ENCODE assay signal across 11 cellular contexts in genomic region chr18:7945882-7946281, GRCh38.
DNase-seq lines count a peak whose midpoint lies in the region; TF ChIP-seq lines count a peak whose summit lies in the region.
"Had no signal": no experiment of that assay in that cellular context is flagged by ENCODE, and none has a peak within 500 bp of the region (broad histone marks: within the 10 kb centered on the region; RNA-seq: fewer than 3 reads in every experiment).

No MANE protein-coding gene starts in this region.

- peak; percentile 33 for DNase-seq in DMS 273 (lab: John Stamatoyannopoulos, UW; ENCODE audit: unreplicated experiment)
- DNase-seq in DMS 273 treated with DMSO at 0.1 percent for 48 hours (lab: John Stamatoyannopoulos, UW) = no peak
- DNase-seq in amniotic epithelial cell (ENCODE audit: low read depth) = peak; percentile 97
- DNase-seq in hepatocyte (ENCODE audit: low spot score) = peak; percentile 78
- no peak for DNase-seq in transverse colon
- no peak for DNase-seq in NOMO-1 treated with DMSO at 0.1 percent for 48 hours (lab: John Stamatoyannopoulos, UW; ENCODE audit: unreplicated experiment)
- DNase-seq in stimulated activated CD4-positive, alpha-beta T cell treated with anti-CD3 and anti-CD28 coated beads, Interleukin-4, amount 100 ng/mL, for 24 hours = no peak
- DNase-seq in GM13977 (ENCODE audit: low spot score) = no peak
- DNase-seq: NCI-H2029 treated with DMSO at 0.1 percent for 48 hours, WERI-Rb-1 had no signal

- peak overlapping the region; percentile 63 for H3K4me2 ChIP-seq in hepatocyte

- no peak for TF ChIP-seq POLR2A in transverse colon (IDR thresholded peaks at IDR 0.05)

- H3K27ac ChIP-seq in hepatocyte = peak overlapping the region; percentile 91
- peak overlapping the region; percentile 54 to 72 (median 58) for H3K27ac ChIP-seq in transverse colon
- H3K27ac ChIP-seq: 22Rv1, WERI-Rb-1 had no signal

- TF ChIP-seq CTCF in hepatocyte (IDR thresholded peaks at IDR 0.05; ENCODE audit: poor library complexity) = no peak
- TF ChIP-seq CTCF in transverse colon (IDR thresholded peaks at IDR 0.05) = no peak
- TF ChIP-seq CTCF in GM13977 (IDR thresholded peaks at IDR 0.05; ENCODE audit: extremely low read depth, insufficient read depth, missing control alignments) = no peak

- intact Hi-C loops in transverse colon (cut with DNase I; ENCODE audit: low total_unique reads) = no loop called here

- H2AFZ ChIP-seq in hepatocyte = no peak overlapping the region

- 18% methylated on average over 3 of the region's 3 CpGs for WGBS in hepatocyte (ENCODE audit: low lambda C conversion rate, missing lambda C conversion rate)
- 18 to 23% methylated on average over 3 of the region's 3 CpGs for WGBS in transverse colon (ENCODE audit: low coverage in 1 of 2), 2 donors

- no peaks in the 10 kb centered on the region for H3K79me2 ChIP-seq in hepatocyte

- H4K20me1 ChIP-seq in hepatocyte (ENCODE audit: insufficient read depth, poor library complexity, severe bottlenecking) = no peaks in the 10 kb centered on the region

- H3K4me1 ChIP-seq in hepatocyte (ENCODE audit: insufficient read depth) (peaks cover 10% of the 10 kb centered on the region), transverse colon (peaks cover 6 to 17% (median 12%) of the 10 kb centered on the region in 4 donors)

- H3K9me3 ChIP-seq in hepatocyte (ENCODE audit: low read depth) = no peaks in the 10 kb centered on the region
- no peaks in the 10 kb centered on the region for H3K9me3 ChIP-seq in transverse colon

- H3K36me3 ChIP-seq in hepatocyte (replicated peaks; ENCODE audit: insufficient read depth, low read depth) = no peaks in the 10 kb centered on the region
- H3K36me3 ChIP-seq in transverse colon = no peaks in the 10 kb centered on the region
- H3K36me3 ChIP-seq: WERI-Rb-1 had no signal

- H3K4me3 ChIP-seq in hepatocyte = no peak overlapping the region
- no peak overlapping the region for H3K4me3 ChIP-seq in transverse colon

- in situ Hi-C loops in transverse colon (cut with MboI; ENCODE audit: low pct_ligation_motif_present in 1 of 4, low pct_unique_long_range_greater_than_20kb in 1 of 4, low sequenced_read_pairs in 3 of 4) = no loop called here
- in situ Hi-C loops in GM13977 (cut with MboI; ENCODE audit: low pct_unique_long_range_greater_than_20kb, low sequenced_read_pairs, unreplicated experiment) = no loop called here

- H3K9me2 ChIP-seq in hepatocyte (replicated peaks; ENCODE audit: insufficient read depth) = no peaks in the 10 kb centered on the region

- no peaks in the 10 kb centered on the region for H3K27me3 ChIP-seq in hepatocyte
- no peaks in the 10 kb centered on the region for H3K27me3 ChIP-seq in transverse colon

- no peak for TF ChIP-seq EP300 in transverse colon (IDR thresholded peaks at IDR 0.05; ENCODE audit: low read depth)

Comparison
In these comparisons a context has a peak if more than half of its experiments do, and no peak if none do; other contexts are left out.
1. DNase-seq: peak in DMS 273 (single experiment), amniotic epithelial cell (single experiment) and hepatocyte (single experiment); none in DMS 273 treated with DMSO at 0.1 percent for 48 hours (single experiment), transverse colon (single experiment), NOMO-1 treated with DMSO at 0.1 percent for 48 hours (single experiment), stimulated activated CD4-positive, alpha-beta T cell treated with anti-CD3 and anti-CD28 coated beads, Interleukin-4, amount 100 ng/mL, for 24 hours (single experiment) and GM13977 (single experiment).